ENCODE assay signal across 19 cellular contexts in the genomic region with DNA sequence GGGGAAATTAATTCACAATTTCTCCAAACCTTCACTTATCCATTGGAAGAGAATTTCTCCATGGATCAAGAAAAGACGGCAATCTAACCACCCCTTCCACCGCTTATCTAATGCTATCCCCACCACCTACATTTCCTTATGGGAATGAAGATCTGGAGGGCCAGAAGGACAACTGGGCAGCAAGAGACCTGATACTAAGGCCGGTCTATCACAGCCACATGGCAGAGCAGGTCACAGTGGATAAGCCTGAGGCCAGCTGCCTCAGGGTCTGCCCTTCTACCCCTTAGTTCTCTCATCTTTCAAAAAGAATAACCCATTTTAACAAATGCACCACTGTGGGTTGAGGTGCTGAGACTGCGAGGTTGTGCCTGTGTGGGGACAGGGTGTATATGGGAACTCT. TPM values are rescaled to one million over a fixed set of nuclear protein-coding genes. Genes with fewer than 3 reads are reported as not detected.
A peak's percentile ranks its signal among the peaks of the same experiment; 100 is the strongest.
DNase-seq lines count a peak whose midpoint lies in the region; ATAC-seq and TF ChIP-seq lines count a peak whose summit lies in the region.
"Had no signal": no experiment of that assay in that cellular context is flagged by ENCODE, and none has a peak within 500 bp of the region (broad histone marks: within the 10 kb centered on the region; RNA-seq: fewer than 3 reads in every experiment).

No MANE protein-coding gene starts in this region.

- no peaks in the 10 kb centered on the region for H3K79me2 ChIP-seq in OCI-LY1 (ENCODE audit: insufficient read depth, low read length)

- H3K4me3 ChIP-seq in OCI-LY1 (ENCODE audit: low read depth, low read length, poor library complexity, severe bottlenecking) (no peak overlapping the region), spleen (no peak overlapping the region)
- no peak overlapping the region for H3K4me3 ChIP-seq in effector memory CD4-positive, alpha-beta T cell (ENCODE audit: insufficient read depth, low read depth, low read length, poor library complexity, severe bottlenecking)
- H3K4me3 ChIP-seq: thoracic aorta had no signal

- H3K27ac Mint-ChIP-seq in activated naive CD4-positive, alpha-beta T cell treated with anti-CD3 and anti-CD28 coated beads, Interleukin-2, amount 50 U/mL, for 24 hours, result peak overlapping the region; percentile 64

- H3K27me3 Mint-ChIP-seq in activated naive CD4-positive, alpha-beta T cell treated with anti-CD3 and anti-CD28 coated beads, Interleukin-2, amount 50 U/mL, for 24 hours, result no peaks in the 10 kb centered on the region

- intact Hi-C loops in spleen (cut with DNase I; ENCODE audit: low total_unique reads), result no loop called here

- H3K36me3 ChIP-seq in OCI-LY1 (ENCODE audit: insufficient read depth, low read length), result no peaks in the 10 kb centered on the region
- H3K36me3 ChIP-seq in effector memory CD4-positive, alpha-beta T cell (ENCODE audit: control insufficient read depth, insufficient read depth, low read length), result no peaks in the 10 kb centered on the region
- no peaks in the 10 kb centered on the region for H3K36me3 ChIP-seq in spleen
- H3K36me3 ChIP-seq: thoracic aorta had no signal

- H3K4me1 Mint-ChIP-seq in activated naive CD4-positive, alpha-beta T cell treated with anti-CD3 and anti-CD28 coated beads, Interleukin-2, amount 50 U/mL, for 24 hours, result peaks cover 48% of the 10 kb centered on the region

- no peaks in the 10 kb centered on the region for H3K9me3 ChIP-seq in OCI-LY1 (ENCODE audit: low read length)
- H3K9me3 ChIP-seq in effector memory CD4-positive, alpha-beta T cell (ENCODE audit: control insufficient read depth, low read length), result no peaks in the 10 kb centered on the region
- H3K9me3 ChIP-seq in spleen, result no peaks in the 10 kb centered on the region
- H3K9me3 ChIP-seq: thoracic aorta had no signal

- TF ChIP-seq CTCF in OCI-LY1 (IDR thresholded peaks at IDR 0.05; ENCODE audit: low read length), result no peak
- no peak for TF ChIP-seq CTCF in spleen (IDR thresholded peaks at IDR 0.05 in 8 of 11, conservative IDR thresholded peaks at IDR 0.05 in 3 of 11)

- H3K27ac ChIP-seq in OCI-LY1 (ENCODE audit: low read depth, low read length, poor library complexity, severe bottlenecking) (peak overlapping the region; percentile 91), spleen (peak overlapping the region; percentile 29 to 89 (median 72))
- H3K27ac ChIP-seq in effector memory CD4-positive, alpha-beta T cell (ENCODE audit: insufficient read depth, low read length, poor library complexity, severe bottlenecking), result peak overlapping the region; percentile 29
- H3K27ac ChIP-seq: thoracic aorta had no signal

- H3K9me2 ChIP-seq in OCI-LY1 (ENCODE audit: low read depth, low read length), result no peaks in the 10 kb centered on the region

- no peaks in the 10 kb centered on the region for H4K20me1 ChIP-seq in OCI-LY1 (ENCODE audit: insufficient read depth, low read length)

- no peaks in the 10 kb centered on the region for H3K9me3 Mint-ChIP-seq in activated naive CD4-positive, alpha-beta T cell treated with anti-CD3 and anti-CD28 coated beads, Interleukin-2, amount 50 U/mL, for 24 hours

- DNase-seq in activated naive CD4-positive, alpha-beta T cell (lab: John Stamatoyannopoulos, UW), result no peak
- no peak for DNase-seq in effector memory CD4-positive, alpha-beta T cell
- DNase-seq in spleen (no peak), NCI-H69 (lab: John Stamatoyannopoulos, UW) (no peak)
- DNase-seq: amniotic stem cell; central memory CD4-positive, alpha-beta T cell; head of caudate nucleus; IMR-90; kidney; NCI-H1930; NCI-H446; nucleus accumbens; SHP77; stimulated activated CD4-positive, alpha-beta T cell treated with anti-CD3 and anti-CD28 coated beads, Interleukin-4, amount 100 ng/mL, for 1 hour had no signal

- no peak overlapping the region for H3K9ac ChIP-seq in OCI-LY1 (ENCODE audit: low read length)

- no peaks in the 10 kb centered on the region for H3F3A ChIP-seq in OCI-LY1 (ENCODE audit: insufficient read depth, low read length)

- TF ChIP-seq POLR2A in spleen (IDR thresholded peaks at IDR 0.05), result no peak

- 91 to 93% (median 91%) methylated on average over 4 of the region's 4 CpGs for whole genome bisulfite sequencing in spleen, 5 donors

- ATAC-seq in GM18511 (IDR thresholded peaks at IDR 0.05; ENCODE audit: unreplicated experiment) (no peak), HG03354 (IDR thresholded peaks at IDR 0.05; ENCODE audit: poor library complexity, severe bottlenecking, unreplicated experiment) (no peak)

- H3K36me3 Mint-ChIP-seq in activated naive CD4-positive, alpha-beta T cell treated with anti-CD3 and anti-CD28 coated beads, Interleukin-2, amount 50 U/mL, for 24 hours, result peaks cover 3% of the 10 kb centered on the region

- peaks cover 42% of the 10 kb centered on the region for H3K4me1 ChIP-seq in OCI-LY1 (ENCODE audit: insufficient read depth, low read length, severe bottlenecking)
- H3K4me1 ChIP-seq in effector memory CD4-positive, alpha-beta T cell (ENCODE audit: control insufficient read depth, insufficient read depth, low read length, poor library complexity, severe bottlenecking), result peaks cover 23% of the 10 kb centered on the region
- peaks cover 20 to 83% (median 50%) of the 10 kb centered on the region in 6 donors for H3K4me1 ChIP-seq in spleen

- H3K4me2 ChIP-seq in OCI-LY1 (ENCODE audit: low read length), result 0 out of 2 replicates have a peak overlapping the region, but pooled peaks have one; percentile 70

- H2AFZ ChIP-seq in OCI-LY1 (ENCODE audit: low read length), result no peak overlapping the region

- H3K27me3 ChIP-seq in OCI-LY1 (ENCODE audit: insufficient read depth, low read length), result no peaks in the 10 kb centered on the region
- no peaks in the 10 kb centered on the region for H3K27me3 ChIP-seq in effector memory CD4-positive, alpha-beta T cell (replicated peaks; ENCODE audit: control insufficient read depth, insufficient read depth, low read length, poor library complexity, severe bottlenecking)
- no peaks in the 10 kb centered on the region for H3K27me3 ChIP-seq in spleen (replicated peaks in 1 of 7)

- H3K4me3 Mint-ChIP-seq in activated naive CD4-positive, alpha-beta T cell treated with anti-CD3 and anti-CD28 coated beads, Interleukin-2, amount 50 U/mL, for 24 hours, result no peak overlapping the region

RNA-seq across cellular contexts. Expression of a gene that starts 37.1 kb away (rescaled TPM):
- total RNA-seq in spleen, result 100 to 1,000 TPM in 4 of 7 donors, 10 to 100 TPM in 3; 58.3 to 148 (median 115) TPM
- polyA plus RNA-seq in spleen, result 10 to 100 TPM in 2 of 3 donors, 1 to 10 TPM in 1; 6.0 to 15.2 (median 13.7) TPM

Comparison
In these comparisons a context has a peak if more than half of its experiments do, and no peak if none do; other contexts are left out.
1. H3K27ac ChIP-seq: peak in every context shown above with its lines; median percentile 91 in OCI-LY1; 72 in spleen; 29 in effector memory CD4-positive, alpha-beta T cell.